ENCODE assay signal across 1 cellular context in the genomic region with DNA sequence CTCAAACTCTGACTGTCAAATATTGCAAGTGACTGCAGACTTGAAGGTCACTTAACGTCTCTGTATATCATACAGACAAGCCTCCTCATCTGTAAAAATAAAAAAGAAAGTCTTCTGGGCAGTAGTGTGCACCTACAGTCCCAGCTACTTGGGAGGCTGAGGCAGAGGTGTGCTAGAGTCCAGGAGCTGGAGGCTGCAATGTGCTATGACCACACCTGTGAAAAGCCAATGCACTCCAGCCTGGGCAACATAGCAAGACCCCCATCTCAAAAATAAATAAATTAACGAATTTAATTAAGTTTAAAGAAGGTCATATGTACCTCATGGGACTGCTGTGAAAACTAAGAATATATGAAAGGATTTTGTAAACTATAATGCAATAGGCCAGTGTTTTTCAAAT.
TF ChIP-seq lines count a peak whose summit lies in the region.

No MANE protein-coding gene starts in this region.

TF ChIP-seq in GM23338, 12 proteins besides CTCF, POLR2A, EP300 and RAD21 (continued from another document):
- TF ChIP-seq, protein P1, sequence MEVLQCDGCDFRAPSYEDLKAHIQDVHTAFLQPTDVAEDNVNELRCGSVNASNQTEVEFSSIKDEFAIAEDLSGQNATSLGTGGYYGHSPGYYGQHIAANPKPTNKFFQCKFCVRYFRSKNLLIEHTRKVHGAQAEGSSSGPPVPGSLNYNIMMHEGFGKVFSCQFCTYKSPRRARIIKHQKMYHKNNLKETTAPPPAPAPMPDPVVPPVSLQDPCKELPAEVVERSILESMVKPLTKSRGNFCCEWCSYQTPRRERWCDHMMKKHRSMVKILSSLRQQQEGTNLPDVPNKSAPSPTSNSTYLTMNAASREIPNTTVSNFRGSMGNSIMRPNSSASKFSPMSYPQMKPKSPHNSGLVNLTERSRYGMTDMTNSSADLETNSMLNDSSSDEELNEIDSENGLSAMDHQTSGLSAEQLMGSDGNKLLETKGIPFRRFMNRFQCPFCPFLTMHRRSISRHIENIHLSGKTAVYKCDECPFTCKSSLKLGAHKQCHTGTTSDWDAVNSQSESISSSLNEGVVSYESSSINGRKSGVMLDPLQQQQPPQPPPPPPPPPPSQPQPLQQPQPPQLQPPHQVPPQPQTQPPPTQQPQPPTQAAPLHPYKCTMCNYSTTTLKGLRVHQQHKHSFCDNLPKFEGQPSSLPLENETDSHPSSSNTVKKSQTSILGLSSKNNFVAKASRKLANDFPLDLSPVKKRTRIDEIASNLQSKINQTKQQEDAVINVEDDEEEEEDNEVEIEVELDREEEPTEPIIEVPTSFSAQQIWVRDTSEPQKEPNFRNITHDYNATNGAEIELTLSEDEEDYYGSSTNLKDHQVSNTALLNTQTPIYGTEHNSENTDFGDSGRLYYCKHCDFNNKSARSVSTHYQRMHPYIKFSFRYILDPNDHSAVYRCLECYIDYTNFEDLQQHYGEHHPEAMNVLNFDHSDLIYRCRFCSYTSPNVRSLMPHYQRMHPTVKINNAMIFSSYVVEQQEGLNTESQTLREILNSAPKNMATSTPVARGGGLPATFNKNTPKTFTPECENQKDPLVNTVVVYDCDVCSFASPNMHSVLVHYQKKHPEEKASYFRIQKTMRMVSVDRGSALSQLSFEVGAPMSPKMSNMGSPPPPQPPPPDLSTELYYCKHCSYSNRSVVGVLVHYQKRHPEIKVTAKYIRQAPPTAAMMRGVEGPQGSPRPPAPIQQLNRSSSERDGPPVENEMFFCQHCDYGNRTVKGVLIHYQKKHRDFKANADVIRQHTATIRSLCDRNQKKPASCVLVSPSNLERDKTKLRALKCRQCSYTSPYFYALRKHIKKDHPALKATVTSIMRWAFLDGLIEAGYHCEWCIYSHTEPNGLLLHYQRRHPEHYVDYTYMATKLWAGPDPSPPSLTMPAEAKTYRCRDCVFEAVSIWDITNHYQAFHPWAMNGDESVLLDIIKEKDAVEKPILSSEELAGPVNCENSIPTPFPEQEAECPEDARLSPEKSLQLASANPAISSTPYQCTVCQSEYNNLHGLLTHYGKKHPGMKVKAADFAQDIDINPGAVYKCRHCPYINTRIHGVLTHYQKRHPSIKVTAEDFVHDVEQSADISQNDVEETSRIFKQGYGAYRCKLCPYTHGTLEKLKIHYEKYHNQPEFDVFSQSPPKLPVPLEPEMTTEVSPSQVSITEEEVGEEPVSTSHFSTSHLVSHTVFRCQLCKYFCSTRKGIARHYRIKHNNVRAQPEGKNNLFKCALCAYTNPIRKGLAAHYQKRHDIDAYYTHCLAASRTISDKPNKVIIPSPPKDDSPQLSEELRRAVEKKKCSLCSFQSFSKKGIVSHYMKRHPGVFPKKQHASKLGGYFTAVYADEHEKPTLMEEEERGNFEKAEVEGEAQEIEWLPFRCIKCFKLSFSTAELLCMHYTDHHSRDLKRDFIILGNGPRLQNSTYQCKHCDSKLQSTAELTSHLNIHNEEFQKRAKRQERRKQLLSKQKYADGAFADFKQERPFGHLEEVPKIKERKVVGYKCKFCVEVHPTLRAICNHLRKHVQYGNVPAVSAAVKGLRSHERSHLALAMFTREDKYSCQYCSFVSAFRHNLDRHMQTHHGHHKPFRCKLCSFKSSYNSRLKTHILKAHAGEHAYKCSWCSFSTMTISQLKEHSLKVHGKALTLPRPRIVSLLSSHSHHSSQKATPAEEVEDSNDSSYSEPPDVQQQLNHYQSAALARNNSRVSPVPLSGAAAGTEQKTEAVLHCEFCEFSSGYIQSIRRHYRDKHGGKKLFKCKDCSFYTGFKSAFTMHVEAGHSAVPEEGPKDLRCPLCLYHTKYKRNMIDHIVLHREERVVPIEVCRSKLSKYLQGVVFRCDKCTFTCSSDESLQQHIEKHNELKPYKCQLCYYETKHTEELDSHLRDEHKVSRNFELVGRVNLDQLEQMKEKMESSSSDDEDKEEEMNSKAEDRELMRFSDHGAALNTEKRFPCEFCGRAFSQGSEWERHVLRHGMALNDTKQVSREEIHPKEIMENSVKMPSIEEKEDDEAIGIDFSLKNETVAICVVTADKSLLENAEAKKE (CRISPR knock-in tag; IDR thresholded peaks at IDR 0.05): no peak
- TF ChIP-seq, protein P2, sequence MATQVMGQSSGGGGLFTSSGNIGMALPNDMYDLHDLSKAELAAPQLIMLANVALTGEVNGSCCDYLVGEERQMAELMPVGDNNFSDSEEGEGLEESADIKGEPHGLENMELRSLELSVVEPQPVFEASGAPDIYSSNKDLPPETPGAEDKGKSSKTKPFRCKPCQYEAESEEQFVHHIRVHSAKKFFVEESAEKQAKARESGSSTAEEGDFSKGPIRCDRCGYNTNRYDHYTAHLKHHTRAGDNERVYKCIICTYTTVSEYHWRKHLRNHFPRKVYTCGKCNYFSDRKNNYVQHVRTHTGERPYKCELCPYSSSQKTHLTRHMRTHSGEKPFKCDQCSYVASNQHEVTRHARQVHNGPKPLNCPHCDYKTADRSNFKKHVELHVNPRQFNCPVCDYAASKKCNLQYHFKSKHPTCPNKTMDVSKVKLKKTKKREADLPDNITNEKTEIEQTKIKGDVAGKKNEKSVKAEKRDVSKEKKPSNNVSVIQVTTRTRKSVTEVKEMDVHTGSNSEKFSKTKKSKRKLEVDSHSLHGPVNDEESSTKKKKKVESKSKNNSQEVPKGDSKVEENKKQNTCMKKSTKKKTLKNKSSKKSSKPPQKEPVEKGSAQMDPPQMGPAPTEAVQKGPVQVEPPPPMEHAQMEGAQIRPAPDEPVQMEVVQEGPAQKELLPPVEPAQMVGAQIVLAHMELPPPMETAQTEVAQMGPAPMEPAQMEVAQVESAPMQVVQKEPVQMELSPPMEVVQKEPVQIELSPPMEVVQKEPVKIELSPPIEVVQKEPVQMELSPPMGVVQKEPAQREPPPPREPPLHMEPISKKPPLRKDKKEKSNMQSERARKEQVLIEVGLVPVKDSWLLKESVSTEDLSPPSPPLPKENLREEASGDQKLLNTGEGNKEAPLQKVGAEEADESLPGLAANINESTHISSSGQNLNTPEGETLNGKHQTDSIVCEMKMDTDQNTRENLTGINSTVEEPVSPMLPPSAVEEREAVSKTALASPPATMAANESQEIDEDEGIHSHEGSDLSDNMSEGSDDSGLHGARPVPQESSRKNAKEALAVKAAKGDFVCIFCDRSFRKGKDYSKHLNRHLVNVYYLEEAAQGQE (IDR thresholded peaks at IDR 0.05; ENCODE audit: unreplicated experiment): no peak
- no peak for TF ChIP-seq ZNF114 (CRISPR knock-in tag; IDR thresholded peaks at IDR 0.05)
